8 cellular contexts compared by ENCODE assay signal in the genomic region with DNA sequence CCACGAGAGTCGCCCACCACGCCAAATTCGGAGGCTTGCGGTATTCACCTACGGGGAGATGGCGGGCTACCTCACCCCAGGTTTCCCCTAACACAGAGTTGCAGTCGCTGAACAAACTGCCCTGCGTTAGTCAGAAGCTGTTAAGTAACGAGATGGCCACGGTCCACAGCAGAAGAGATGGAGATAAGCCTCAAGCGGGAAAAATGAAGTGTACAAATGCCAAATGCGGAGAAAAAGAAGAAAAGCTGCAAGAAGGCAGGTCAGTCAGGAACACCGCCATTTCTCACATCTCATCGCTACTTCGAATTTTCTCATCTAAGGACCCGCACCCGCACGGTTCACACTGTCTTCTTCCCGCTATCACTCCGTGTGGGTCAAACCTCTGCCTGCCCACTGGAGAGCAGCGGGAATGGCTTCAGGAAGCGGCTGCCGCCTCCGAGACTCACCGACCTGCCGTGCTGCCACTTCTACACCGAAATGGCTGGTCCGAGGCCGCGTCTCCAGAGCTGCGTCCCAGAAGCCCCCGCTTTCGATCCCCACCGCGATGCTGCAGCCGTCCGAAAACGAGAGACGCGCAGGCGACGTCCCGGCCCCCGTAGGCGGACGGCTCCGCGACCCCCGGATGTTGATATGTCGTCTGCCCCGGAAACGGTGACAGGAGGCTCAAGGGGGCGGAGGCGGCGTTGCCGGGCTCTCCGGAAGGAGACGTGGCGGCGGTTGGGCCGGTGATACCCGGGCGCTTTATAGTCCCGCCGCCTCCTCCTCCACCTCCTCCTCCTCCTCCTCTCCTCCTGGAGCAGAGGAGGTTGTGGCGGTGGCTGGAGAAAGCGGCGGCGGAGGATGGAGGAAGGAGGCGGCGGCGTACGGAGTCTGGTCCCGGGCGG. TPM values are rescaled to one million over a fixed set of nuclear protein-coding genes. Genes with fewer than 3 reads are reported as not detected.
DNase-seq lines count a peak whose midpoint lies in the region; ATAC-seq, FAIRE-seq and TF ChIP-seq lines count a peak whose summit lies in the region.

A gene with protein sequence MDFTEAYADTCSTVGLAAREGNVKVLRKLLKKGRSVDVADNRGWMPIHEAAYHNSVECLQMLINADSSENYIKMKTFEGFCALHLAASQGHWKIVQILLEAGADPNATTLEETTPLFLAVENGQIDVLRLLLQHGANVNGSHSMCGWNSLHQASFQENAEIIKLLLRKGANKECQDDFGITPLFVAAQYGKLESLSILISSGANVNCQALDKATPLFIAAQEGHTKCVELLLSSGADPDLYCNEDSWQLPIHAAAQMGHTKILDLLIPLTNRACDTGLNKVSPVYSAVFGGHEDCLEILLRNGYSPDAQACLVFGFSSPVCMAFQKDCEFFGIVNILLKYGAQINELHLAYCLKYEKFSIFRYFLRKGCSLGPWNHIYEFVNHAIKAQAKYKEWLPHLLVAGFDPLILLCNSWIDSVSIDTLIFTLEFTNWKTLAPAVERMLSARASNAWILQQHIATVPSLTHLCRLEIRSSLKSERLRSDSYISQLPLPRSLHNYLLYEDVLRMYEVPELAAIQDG (minus strand): TSS at position 583 of the 884 bp plus-strand sequence. CDS start 21,381 bp downstream, outside the sequence.
A gene with protein sequence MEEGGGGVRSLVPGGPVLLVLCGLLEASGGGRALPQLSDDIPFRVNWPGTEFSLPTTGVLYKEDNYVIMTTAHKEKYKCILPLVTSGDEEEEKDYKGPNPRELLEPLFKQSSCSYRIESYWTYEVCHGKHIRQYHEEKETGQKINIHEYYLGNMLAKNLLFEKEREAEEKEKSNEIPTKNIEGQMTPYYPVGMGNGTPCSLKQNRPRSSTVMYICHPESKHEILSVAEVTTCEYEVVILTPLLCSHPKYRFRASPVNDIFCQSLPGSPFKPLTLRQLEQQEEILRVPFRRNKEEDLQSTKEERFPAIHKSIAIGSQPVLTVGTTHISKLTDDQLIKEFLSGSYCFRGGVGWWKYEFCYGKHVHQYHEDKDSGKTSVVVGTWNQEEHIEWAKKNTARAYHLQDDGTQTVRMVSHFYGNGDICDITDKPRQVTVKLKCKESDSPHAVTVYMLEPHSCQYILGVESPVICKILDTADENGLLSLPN (plus strand): TSS at position 674 of the 884 bp plus-strand sequence. CDS start 167 bp downstream, at position 841.

- H3K4me3 ChIP-seq in AG04449 (ENCODE audit: low read depth, low read length) (peak within 1 kb of the TSS; percentile 57), bronchial epithelial cell (ENCODE audit: low read depth, low read length) (peak within 1 kb of the TSS; percentile 58)

- 0 out of 2 replicates have a peak, but pooled peaks cover 5% of the 10 kb centered on the region for H3K36me3 Mint-ChIP-seq in WTC11

- H3K27me3 Mint-ChIP-seq in WTC11 (ENCODE audit: low read depth): no peaks in the 10 kb centered on the region

- no peaks in the 10 kb centered on the region for H3K9me3 Mint-ChIP-seq in WTC11

- POLR2A ChIA-PET in AG04449 (lab: Yijun Ruan, JAX): interaction anchor here (0.6 to 0.9 kb wide), 2 partner anchors 19 to 110 kb away, joined by 3 read pairs; a partner anchor contains a TSS
- POLR2A ChIA-PET in WTC11 (lab: Charles Lee): interaction anchor here (1.5 to 1.6 kb wide), 2 partner anchors 10 to 19 kb away, joined by 5 to 11 read pairs; a partner anchor contains a TSS

- ATAC-seq in GM18907 (IDR thresholded peaks at IDR 0.05; ENCODE audit: unreplicated experiment) (peak; percentile 98), HG03139 (IDR thresholded peaks at IDR 0.05; ENCODE audit: unreplicated experiment) (peak; percentile 97), WTC11 (peak; percentile 93)

- TF ChIP-seq CTCF in AG04449 (IDR thresholded peaks at IDR 0.05; ENCODE audit: insufficient read depth, low read length, missing control alignments): no peak
- TF ChIP-seq CTCF in WTC11 (IDR thresholded peaks at IDR 0.05): no peak
- no peak for TF ChIP-seq CTCF in bronchial epithelial cell (IDR thresholded peaks at IDR 0.05; ENCODE audit: insufficient read depth, low read length, severe bottlenecking)

- no peaks in the 10 kb centered on the region for H3K36me3 ChIP-seq in bronchial epithelial cell (ENCODE audit: control insufficient read depth, insufficient read depth, low read length)

- peak within 1 kb of the TSS; percentile 98 for H3K4me3 Mint-ChIP-seq in WTC11

- DNase-seq in AG04449 (ENCODE audit: low read depth, low spot score) (peak; percentile 34), NCI-H2227 treated with DMSO at 0.1 percent for 48 hours (lab: John Stamatoyannopoulos, UW) (peak; percentile 91), WTC11 (ENCODE audit: low spot score) (peak; percentile 92), bronchial epithelial cell (ENCODE audit: low read depth) (peak; percentile 50), iPS-NIHi7 (ENCODE audit: extremely low spot score) (peak; percentile 94), smooth muscle cell of the brain vasculature (ENCODE audit: low read depth, low spot score) (peak; percentile 57)

- no peaks in the 10 kb centered on the region for H3K27me3 ChIP-seq in bronchial epithelial cell (ENCODE audit: control insufficient read depth, insufficient read depth, low read length)

- H3K27ac Mint-ChIP-seq in WTC11: peak within 1 kb of the TSS; percentile 99

- no peak for FAIRE-seq in bronchial epithelial cell (lab: Jason Lieb, UNC)

- H3K4me1 Mint-ChIP-seq in WTC11: peaks cover 44% of the 10 kb centered on the region

- CTCF ChIA-PET in AG04449 (lab: Yijun Ruan, JAX) (interaction anchor here (1.0 to 2.8 kb wide), 3 partner anchors 9 to 19 kb away, joined by 3 to 10 read pairs (median 3); a partner anchor contains a TSS), WTC11 (lab: Charles Lee) (interaction anchor here (0.7 kb wide), 1 partner anchor 19 kb away, joined by 3 read pairs; a partner anchor contains a TSS)

TF ChIP-seq in WTC11, 78 proteins besides CTCF, POLR2A, EP300 and RAD21 (continues in another document):
- TF ChIP-seq FOXJ3 (CRISPR knock-in tag; IDR thresholded peaks at IDR 0.05; ENCODE audit: borderline replicate concordance): no peak
- no peak; the same call in 1 of the 2 replicates for TF ChIP-seq ZNF232 (CRISPR knock-in tag; IDR thresholded peaks at IDR 0.05)
- no peak for TF ChIP-seq GRHL2 (CRISPR knock-in tag; IDR thresholded peaks at IDR 0.05; ENCODE audit: insufficient replicate concordance, severe bottlenecking)
- no peak for TF ChIP-seq ZNF263 (CRISPR knock-in tag; IDR thresholded peaks at IDR 0.05; ENCODE audit: low read depth)
- TF ChIP-seq, protein P1, sequence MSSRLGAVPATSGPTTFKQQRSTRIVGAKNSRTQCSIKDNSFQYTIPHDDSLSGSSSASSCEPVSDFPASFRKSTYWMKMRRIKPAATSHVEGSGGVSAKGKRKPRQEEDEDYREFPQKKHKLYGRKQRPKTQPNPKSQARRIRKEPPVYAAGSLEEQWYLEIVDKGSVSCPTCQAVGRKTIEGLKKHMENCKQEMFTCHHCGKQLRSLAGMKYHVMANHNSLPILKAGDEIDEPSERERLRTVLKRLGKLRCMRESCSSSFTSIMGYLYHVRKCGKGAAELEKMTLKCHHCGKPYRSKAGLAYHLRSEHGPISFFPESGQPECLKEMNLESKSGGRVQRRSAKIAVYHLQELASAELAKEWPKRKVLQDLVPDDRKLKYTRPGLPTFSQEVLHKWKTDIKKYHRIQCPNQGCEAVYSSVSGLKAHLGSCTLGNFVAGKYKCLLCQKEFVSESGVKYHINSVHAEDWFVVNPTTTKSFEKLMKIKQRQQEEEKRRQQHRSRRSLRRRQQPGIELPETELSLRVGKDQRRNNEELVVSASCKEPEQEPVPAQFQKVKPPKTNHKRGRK (CRISPR knock-in tag; IDR thresholded peaks at IDR 0.05; ENCODE audit: borderline replicate concordance): no peak
- peak; percentile 56; the same call in 1 of the 2 replicates for TF ChIP-seq FOXP1 (CRISPR knock-in tag; IDR thresholded peaks at IDR 0.05; ENCODE audit: borderline replicate concordance)
- TF ChIP-seq, protein P2, sequence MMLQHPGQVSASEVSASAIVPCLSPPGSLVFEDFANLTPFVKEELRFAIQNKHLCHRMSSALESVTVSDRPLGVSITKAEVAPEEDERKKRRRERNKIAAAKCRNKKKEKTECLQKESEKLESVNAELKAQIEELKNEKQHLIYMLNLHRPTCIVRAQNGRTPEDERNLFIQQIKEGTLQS (CRISPR knock-in tag; conservative IDR thresholded peaks at IDR 0.05): no peak
- TF ChIP-seq, protein P3, sequence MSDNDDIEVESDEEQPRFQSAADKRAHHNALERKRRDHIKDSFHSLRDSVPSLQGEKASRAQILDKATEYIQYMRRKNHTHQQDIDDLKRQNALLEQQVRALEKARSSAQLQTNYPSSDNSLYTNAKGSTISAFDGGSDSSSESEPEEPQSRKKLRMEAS (CRISPR knock-in tag; IDR thresholded peaks at IDR 0.05): peak; percentile 87; the same call in 1 of the 2 replicates
- TF ChIP-seq, protein P4, sequence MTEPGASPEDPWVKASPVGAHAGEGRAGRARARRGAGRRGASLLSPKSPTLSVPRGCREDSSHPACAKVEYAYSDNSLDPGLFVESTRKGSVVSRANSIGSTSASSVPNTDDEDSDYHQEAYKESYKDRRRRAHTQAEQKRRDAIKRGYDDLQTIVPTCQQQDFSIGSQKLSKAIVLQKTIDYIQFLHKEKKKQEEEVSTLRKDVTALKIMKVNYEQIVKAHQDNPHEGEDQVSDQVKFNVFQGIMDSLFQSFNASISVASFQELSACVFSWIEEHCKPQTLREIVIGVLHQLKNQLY (CRISPR knock-in tag; IDR thresholded peaks at IDR 0.05): 0 out of 2 replicates have a peak, but pooled peaks have one; percentile 73
- TF ChIP-seq ELF4 (CRISPR knock-in tag; IDR thresholded peaks at IDR 0.05; ENCODE audit: low read depth): no peak; the same call in 1 of the 2 replicates
- TF ChIP-seq ZNF317 (CRISPR knock-in tag; IDR thresholded peaks at IDR 0.05; ENCODE audit: borderline replicate concordance, low read depth): 0 out of 2 replicates have a peak, but pooled peaks have one; percentile 38
- TF ChIP-seq, protein P5, sequence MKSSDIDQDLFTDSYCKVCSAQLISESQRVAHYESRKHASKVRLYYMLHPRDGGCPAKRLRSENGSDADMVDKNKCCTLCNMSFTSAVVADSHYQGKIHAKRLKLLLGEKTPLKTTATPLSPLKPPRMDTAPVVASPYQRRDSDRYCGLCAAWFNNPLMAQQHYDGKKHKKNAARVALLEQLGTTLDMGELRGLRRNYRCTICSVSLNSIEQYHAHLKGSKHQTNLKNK (CRISPR knock-in tag; IDR thresholded peaks at IDR 0.05): no peak
- no peak for TF ChIP-seq JUN (CRISPR knock-in tag; IDR thresholded peaks at IDR 0.05)

RNA-seq across cellular contexts. Expression of the first gene that starts in this region (rescaled TPM):
- 26.9 to 30.2 TPM (median 30.0 TPM) in 3 replicates for total RNA-seq in WTC11 (2021)
- 10.6 and 13.4 TPM in 2 replicates for total RNA-seq in bronchial epithelial cell

RNA-seq across cellular contexts. Expression of the second gene that starts in this region (rescaled TPM):
- total RNA-seq in WTC11 (2021): 25.9 to 27.8 TPM (median 26.5 TPM) in 3 replicates
- 52.1 and 75.5 TPM in 2 replicates for total RNA-seq in bronchial epithelial cell

Comparison
In these comparisons a context has a peak if more than half of its experiments do, and no peak if none do; other contexts are left out.
1. Peak in every context shown above with its lines: DNase-seq, ATAC-seq and H3K4me3 ChIP-seq.
2. DNase-seq: peak in every context shown above with its lines; median percentile 94 in iPS-NIHi7; 92 in WTC11; 91 in NCI-H2227 treated with DMSO at 0.1 percent for 48 hours; 57 in smooth muscle cell of the brain vasculature; 50 in bronchial epithelial cell; 34 in AG04449.